In genomic region chr1:185155600-185156320, GRCh38 we compare ENCODE assay signal across 8 cellular contexts. TPM values are rescaled to one million over a fixed set of nuclear protein-coding genes. Genes with fewer than 3 reads are reported as not detected.
DNase-seq lines count a peak whose midpoint lies in the region; ATAC-seq and TF ChIP-seq lines count a peak whose summit lies in the region.

No MANE protein-coding gene starts in this region.

- no peak for DNase-seq in stimulated activated naive CD8-positive, alpha-beta T cell treated with anti-CD3 and anti-CD28 coated beads, Interleukin-15, Interleukin-2, amounts not matched to agents 100 U/mL and 50 U/mL, for 24 hours
- DNase-seq in RWPE2 (ENCODE audit: low spot score) = no peak
- no peak for DNase-seq in HuH-7 (ENCODE audit: low spot score)

- H3K4me1 ChIP-seq in RWPE2 (ENCODE audit: insufficient read depth, poor library complexity, severe bottlenecking) (peaks cover 13% of the 10 kb centered on the region), ectodermal cell (ENCODE audit: control insufficient read depth, insufficient read depth, low read length) (no peaks in the 10 kb centered on the region), muscle layer of colon (ENCODE audit: insufficient read depth, low read length) (peaks cover 34% of the 10 kb centered on the region)

- ATAC-seq in stimulated activated naive CD8-positive, alpha-beta T cell treated with anti-CD3 and anti-CD28 coated beads, Interleukin-15, Interleukin-2, amounts not matched to agents 100 U/mL and 50 U/mL, for 24 hours = no peak
- no peak for ATAC-seq in RWPE2 (ENCODE audit: low read depth)
- no peak for ATAC-seq in HG03571 (IDR thresholded peaks at IDR 0.05; ENCODE audit: unreplicated experiment)
- no peak for ATAC-seq in HG02759 (IDR thresholded peaks at IDR 0.05; ENCODE audit: unreplicated experiment)

- H3K27ac ChIP-seq in RWPE2 (ENCODE audit: poor library complexity, severe bottlenecking) (peak overlapping the region; percentile 48), ectodermal cell (ENCODE audit: insufficient read depth, low read depth, low read length, poor library complexity, severe bottlenecking) (no peak overlapping the region), muscle layer of colon (ENCODE audit: low read depth, low read length) (peak overlapping the region; percentile 93)

- 24 to 35% methylated on average over 10 to 12 of the region's 12 CpGs for WGBS in ectodermal cell, 2 experiments

- H3K36me3 Mint-ChIP-seq in stimulated activated naive CD8-positive, alpha-beta T cell treated with anti-CD3 and anti-CD28 coated beads, Interleukin-15, Interleukin-2, amounts not matched to agents 100 ng/mL and 50 ng/mL, for 24 hours (ENCODE audit: low read depth) = peaks cover 7% of the 10 kb centered on the region

- H3K27ac Mint-ChIP-seq in stimulated activated naive CD8-positive, alpha-beta T cell treated with anti-CD3 and anti-CD28 coated beads, Interleukin-15, Interleukin-2, amounts not matched to agents 100 ng/mL and 50 ng/mL, for 24 hours = peak overlapping the region; percentile 87

- peak overlapping the region; percentile 96 for H3K4me3 Mint-ChIP-seq in stimulated activated naive CD8-positive, alpha-beta T cell treated with anti-CD3 and anti-CD28 coated beads, Interleukin-15, Interleukin-2, amounts not matched to agents 100 ng/mL and 50 ng/mL, for 24 hours

- peak overlapping the region; percentile 69 for H3K4me3 ChIP-seq in RWPE2 (ENCODE audit: severe bottlenecking)
- peak overlapping the region; percentile 90 for H3K4me3 ChIP-seq in ectodermal cell (ENCODE audit: insufficient read depth, low read depth, low read length)
- peak overlapping the region; percentile 75 to 96 for H3K4me3 ChIP-seq in muscle layer of colon (ENCODE audit: low read depth in 1 of 2, low read length in 2 of 2)

- H3K9me3 Mint-ChIP-seq in stimulated activated naive CD8-positive, alpha-beta T cell treated with anti-CD3 and anti-CD28 coated beads, Interleukin-15, Interleukin-2, amounts not matched to agents 100 ng/mL and 50 ng/mL, for 24 hours = no peaks in the 10 kb centered on the region

- H3K9me3 ChIP-seq in RWPE2 (ENCODE audit: severe bottlenecking) = no peaks in the 10 kb centered on the region
- no peaks in the 10 kb centered on the region for H3K9me3 ChIP-seq in ectodermal cell (ENCODE audit: control insufficient read depth, low read length)
- no peaks in the 10 kb centered on the region for H3K9me3 ChIP-seq in muscle layer of colon (ENCODE audit: low read length)

- no peaks in the 10 kb centered on the region for H3K27me3 Mint-ChIP-seq in stimulated activated naive CD8-positive, alpha-beta T cell treated with anti-CD3 and anti-CD28 coated beads, Interleukin-15, Interleukin-2, amounts not matched to agents 100 ng/mL and 50 ng/mL, for 24 hours

- TF ChIP-seq CTCF in RWPE2 (IDR thresholded peaks at IDR 0.05; ENCODE audit: poor library complexity, severe bottlenecking) = no peak

- H3K27me3 ChIP-seq in RWPE2 (ENCODE audit: insufficient read depth, poor library complexity, severe bottlenecking) = no peaks in the 10 kb centered on the region
- H3K27me3 ChIP-seq in ectodermal cell (ENCODE audit: control insufficient read depth, insufficient read depth, low read length, poor library complexity, severe bottlenecking) = peaks cover 4% of the 10 kb centered on the region
- H3K27me3 ChIP-seq in muscle layer of colon (ENCODE audit: control insufficient read depth in 1 of 2, insufficient read depth in 2 of 2, low read length in 2 of 2) = no peaks in the 10 kb centered on the region

- peaks cover 8% of the 10 kb centered on the region; the same call in 1 of the 2 replicates for H3K36me3 ChIP-seq in RWPE2 (ENCODE audit: low read depth)
- no peaks in the 10 kb centered on the region for H3K36me3 ChIP-seq in ectodermal cell (ENCODE audit: control insufficient read depth, insufficient read depth, low read length)
- H3K36me3 ChIP-seq in muscle layer of colon (ENCODE audit: insufficient read depth, low read length) = peaks cover under 1% of the 10 kb centered on the region

- peaks cover 62% of the 10 kb centered on the region for H3K4me1 Mint-ChIP-seq in stimulated activated naive CD8-positive, alpha-beta T cell treated with anti-CD3 and anti-CD28 coated beads, Interleukin-15, Interleukin-2, amounts not matched to agents 100 ng/mL and 50 ng/mL, for 24 hours (ENCODE audit: low read depth)

- peak overlapping the region; percentile 99 for H3K9ac ChIP-seq in muscle layer of colon (ENCODE audit: low read length)

RNA-seq across cellular contexts. Expression of gene TRMT1L, which starts 1.0 kb away (rescaled TPM):
- 28.5 TPM for polyA plus RNA-seq in ectodermal cell (2013, experiment 1 of 4)
- polyA plus RNA-seq in ectodermal cell (2013, experiment 2 of 4) = 23.0 TPM
- polyA plus RNA-seq in ectodermal cell (2013, experiment 3 of 4) = 18.4 TPM
- 25.0 TPM for polyA plus RNA-seq in ectodermal cell (2013, experiment 4 of 4)

RNA-seq across cellular contexts. Expression of gene SWT1, which starts 1.2 kb away (rescaled TPM):
- polyA plus RNA-seq in ectodermal cell (2013, experiment 1 of 4) = 8.2 TPM
- 8.3 TPM for polyA plus RNA-seq in ectodermal cell (2013, experiment 2 of 4)
- 8.6 TPM for polyA plus RNA-seq in ectodermal cell (2013, experiment 3 of 4)
- polyA plus RNA-seq in ectodermal cell (2013, experiment 4 of 4) = 8.0 TPM
